9 cellular contexts compared by ENCODE assay signal in genomic region chr14:90330203-90331196, GRCh38. TPM values are rescaled to one million over a fixed set of nuclear protein-coding genes. Genes with fewer than 3 reads are reported as not detected.
DNase-seq lines count a peak whose midpoint lies in the region; ATAC-seq and TF ChIP-seq lines count a peak whose summit lies in the region.
"Had no signal": no experiment of that assay in that cellular context is flagged by ENCODE, and none has a peak within 500 bp of the region (broad histone marks: within the 10 kb centered on the region; RNA-seq: fewer than 3 reads in every experiment).

No MANE protein-coding gene starts in this region.

- H3K4me1 Mint-ChIP-seq in GM23338 (peaks cover 11% of the 10 kb centered on the region; the same call in 2 of the 3 replicates), T-helper 17 cell (peaks cover 21% of the 10 kb centered on the region)

- TF ChIP-seq CTCF in GM23338 (conservative IDR thresholded peaks at IDR 0.05; ENCODE audit: low read depth in 2 of 2) (no peak), fibroblast of villous mesenchyme (IDR thresholded peaks at IDR 0.05; ENCODE audit: insufficient read depth, low read depth, low read length) (no peak)

- no peaks in the 10 kb centered on the region for H3K36me3 Mint-ChIP-seq in GM23338 (ENCODE audit: low read depth)
- no peaks in the 10 kb centered on the region for H3K36me3 Mint-ChIP-seq in T-helper 17 cell (ENCODE audit: low read depth)

- no peaks in the 10 kb centered on the region for H3F3A ChIP-seq in GM23338 (replicated peaks; ENCODE audit: low read depth)

- H3K9me2 ChIP-seq in GM23338 (ENCODE audit: insufficient read depth): no peaks in the 10 kb centered on the region; the same call in none of the 2 replicates

- no peaks in the 10 kb centered on the region for H3K9me3 ChIP-seq in T-helper 17 cell (ENCODE audit: control insufficient read depth, low read length, poor library complexity, severe bottlenecking)

- H3K4me3 Mint-ChIP-seq in GM23338: peak overlapping the region; percentile 88
- peak overlapping the region; percentile 90 for H3K4me3 Mint-ChIP-seq in T-helper 17 cell

- H3K4me1 ChIP-seq in GM23338 (ENCODE audit: insufficient read depth): peaks cover 7% of the 10 kb centered on the region

- in situ Hi-C loops in KBM-7 (cut with MboI; ENCODE audit: low pct_unique_long_range_greater_than_20kb, low sequenced_read_pairs): no loop called here

- no peaks in the 10 kb centered on the region for H4K20me1 ChIP-seq in GM23338 (replicated peaks; ENCODE audit: insufficient read depth)

- ATAC-seq in GM23338 (no peak), T-helper 17 cell (no peak), HG02763 (IDR thresholded peaks at IDR 0.05; ENCODE audit: unreplicated experiment) (no peak), HG02610 (IDR thresholded peaks at IDR 0.05; ENCODE audit: unreplicated experiment) (no peak)

- no peak for DNase-seq in GM23338 (ENCODE audit: low spot score)
- no peak for DNase-seq in T-helper 17 cell
- DNase-seq in fibroblast of villous mesenchyme (ENCODE audit: low read depth): no peak
- no peak for DNase-seq in KBM-7
- no peak for DNase-seq in nucleus accumbens (lab: John Stamatoyannopoulos, UW)
- DNase-seq: foreskin keratinocyte had no signal

- H3K79me2 ChIP-seq in GM23338 (replicated peaks; ENCODE audit: insufficient read depth): peaks cover 28% of the 10 kb centered on the region

- peaks cover 20% of the 10 kb centered on the region; the same call in 1 of the 2 replicates for H3K27me3 ChIP-seq in GM23338 (ENCODE audit: insufficient read depth)
- H3K27me3 ChIP-seq: foreskin keratinocyte had no signal

- no peak overlapping the region for H3K27ac ChIP-seq in GM23338 (ENCODE audit: low read depth)
- H3K27ac ChIP-seq in skin epidermis: peak overlapping the region in 4 of 21 experiments; percentile 72 to 86 (median 84)

- no peaks in the 10 kb centered on the region for H3K36me3 ChIP-seq in GM23338 (ENCODE audit: insufficient read depth)

- H3K27ac Mint-ChIP-seq in GM23338 (peak overlapping the region; percentile 93), T-helper 17 cell (peak overlapping the region; percentile 92)

- H2AFZ ChIP-seq in GM23338: no peak overlapping the region

- peak overlapping the region; percentile 78 for H3K4me2 ChIP-seq in GM23338

- peaks cover 3% of the 10 kb centered on the region for H3K27me3 Mint-ChIP-seq in GM23338 (ENCODE audit: insufficient read depth, low read depth, poor library complexity)
- peaks cover 3% of the 10 kb centered on the region for H3K27me3 Mint-ChIP-seq in T-helper 17 cell

- no peaks in the 10 kb centered on the region for H3K9me3 Mint-ChIP-seq in GM23338

- peak overlapping the region; percentile 66 for H3K4me3 ChIP-seq in GM23338
- H3K4me3 ChIP-seq in fibroblast of villous mesenchyme (ENCODE audit: low read depth, low read length): peak overlapping the region; percentile 79
- peak overlapping the region; percentile 50 to 65 (median 59) for H3K4me3 ChIP-seq in skin epidermis

TF ChIP-seq in GM23338, 12 proteins besides CTCF, POLR2A, EP300 and RAD21:
- TF ChIP-seq CREB1 (CRISPR knock-in tag; IDR thresholded peaks at IDR 0.05; ENCODE audit: low read depth) (no peak), REST (IDR thresholded peaks at IDR 0.05; ENCODE audit: unreplicated experiment) (no peak), ZNF114 (CRISPR knock-in tag; IDR thresholded peaks at IDR 0.05) (no peak), ZNF462 (CRISPR knock-in tag; IDR thresholded peaks at IDR 0.05) (no peak)

RNA-seq across cellular contexts. Expression of gene NRDE2, which starts 1.2 kb away (rescaled TPM):
- total RNA-seq in GM23338 (2014; rRNA removed; shearing (Covaris generic)): 8.6 and 9.8 TPM in 2 replicates
- 17.3 and 20.6 TPM in 2 replicates for polyA plus RNA-seq in GM23338 (2016; fragmentation: Nextera tagmentation; extraction: Ambion mirVana)
- total RNA-seq in T-helper 17 cell (10 to 100 TPM; 18.6 to 21.5 TPM), fibroblast of villous mesenchyme (10.0 and 12.1 TPM in 2 replicates)
